In the genomic region with DNA sequence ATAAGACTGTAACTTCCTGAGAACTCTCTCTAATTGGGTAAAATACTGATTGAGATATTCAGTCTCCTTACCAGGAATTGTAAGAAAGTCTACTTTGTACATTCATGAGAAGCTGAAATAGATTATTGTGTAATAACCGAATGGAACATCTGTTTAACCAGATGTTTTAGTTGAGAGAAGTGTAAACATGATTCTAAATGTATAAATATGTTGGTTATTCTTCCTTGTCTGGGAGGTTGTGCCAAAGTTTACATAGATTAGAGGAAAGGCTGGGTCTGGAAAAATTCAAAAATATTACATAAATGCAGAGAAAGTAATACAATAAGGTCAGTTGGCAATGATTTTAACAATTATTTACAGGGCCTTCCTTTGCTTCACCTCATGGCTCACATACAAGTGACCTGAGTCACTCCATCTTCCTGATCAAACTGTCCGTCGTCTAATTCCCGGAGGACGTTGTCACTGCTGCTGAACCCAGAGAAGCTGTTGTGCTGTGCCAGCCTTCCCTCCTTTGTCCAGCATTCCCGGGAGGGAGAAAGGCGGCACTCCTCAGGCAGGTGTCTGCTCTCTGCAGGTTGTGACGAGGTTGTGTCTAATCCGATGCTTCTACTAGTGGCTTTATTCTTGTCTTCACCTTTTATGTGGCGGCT, we compare ENCODE assay signal across 13 cellular contexts. TPM values are rescaled to one million over a fixed set of nuclear protein-coding genes. Genes with fewer than 3 reads are reported as not detected.
DNase-seq lines count a peak whose midpoint lies in the region; ATAC-seq, FAIRE-seq and TF ChIP-seq lines count a peak whose summit lies in the region.
"Had no signal": no experiment of that assay in that cellular context is flagged by ENCODE, and none has a peak within 500 bp of the region (broad histone marks: within the 10 kb centered on the region; RNA-seq: fewer than 3 reads in every experiment).

No MANE protein-coding gene starts in this region.

- H2AK9ac ChIP-seq in IMR-90 (replicated peaks; ENCODE audit: low read depth, low read length, poor library complexity) = no peak overlapping the region

- H3K27ac ChIP-seq in IMR-90 (ENCODE audit: insufficient read depth, low read length) (peak overlapping the region; percentile 2; the same call in 1 of the 2 replicates), dorsolateral prefrontal cortex (peak overlapping the region in 46 of 59 donors; percentile 3 to 79 (median 36)), HepG2 (ENCODE audit: extremely low read length, insufficient read depth, low read length) (no peak overlapping the region), WERI-Rb-1 (no peak overlapping the region)

- 0 out of 2 replicates have a peak overlapping the region, but pooled peaks have one; percentile 37 for H2BK20ac ChIP-seq in IMR-90 (ENCODE audit: low read depth, low read length)

- TF ChIP-seq EP300 in HepG2 (IDR thresholded peaks at IDR 0.05; ENCODE audit: low read depth in 2 of 2, low read length in 2 of 2) (no peak), HepG2 (CRISPR knock-in tag; IDR thresholded peaks at IDR 0.05; ENCODE audit: borderline replicate concordance) (no peak)

- FAIRE-seq in HepG2 (lab: Jason Lieb, UNC) = no peak

- no peak overlapping the region for H3K14ac ChIP-seq in IMR-90 (replicated peaks; ENCODE audit: low read depth, low read length)

- H3K23ac ChIP-seq in IMR-90 (ENCODE audit: low read depth, low read length) = no peak overlapping the region

- H4K91ac ChIP-seq in IMR-90 (ENCODE audit: insufficient read depth, low read depth, low read length) = no peak overlapping the region

- no CpG with 5 or more reads among the region's 10 CpGs for WGBS in IMR-90 (ENCODE audit: extremely low coverage in 2 of 2, insufficient read length in 1 of 2), 2 experiments
- WGBS in HepG2 (ENCODE audit: low lambda C conversion rate) = 58% methylated on average over 10 of the region's 10 CpGs

- no peaks in the 10 kb centered on the region for H4K20me1 ChIP-seq in IMR-90 (ENCODE audit: insufficient read depth, low read length)
- no peaks in the 10 kb centered on the region for H4K20me1 ChIP-seq in HepG2 (ENCODE audit: insufficient read depth, low read length)

- H3K4ac ChIP-seq in IMR-90 (ENCODE audit: low read depth, low read length) = no peak overlapping the region

- peaks cover 4% of the 10 kb centered on the region for H3K9me3 ChIP-seq in IMR-90 (ENCODE audit: control insufficient read depth, insufficient read depth, low read length)
- peaks cover 26% of the 10 kb centered on the region for H3K9me3 ChIP-seq in HepG2 (ENCODE audit: low read length)
- H3K9me3 ChIP-seq in WERI-Rb-1 (ENCODE audit: severe bottlenecking) = peaks cover 9% of the 10 kb centered on the region

- no peaks in the 10 kb centered on the region for H3K79me2 ChIP-seq in HepG2 (ENCODE audit: insufficient read depth, low read length)

- no peak overlapping the region for H2BK120ac ChIP-seq in IMR-90 (ENCODE audit: low read depth, low read length)

- H2AFZ ChIP-seq in IMR-90 (replicated peaks; ENCODE audit: low read length, poor library complexity) (no peak overlapping the region), HepG2 (ENCODE audit: low read length) (no peak overlapping the region)

- TF ChIP-seq CTCF in IMR-90 (conservative IDR thresholded peaks at IDR 0.05; ENCODE audit: low read depth, low read length) = no peak
- TF ChIP-seq CTCF in dorsolateral prefrontal cortex (IDR thresholded peaks at IDR 0.05 in 54 of 56, conservative IDR thresholded peaks at IDR 0.05 in 2 of 56; ENCODE audit: low read depth in 1 of 56, partially characterized antibody in 56 of 56) = no peak
- no peak for TF ChIP-seq CTCF in HepG2 (CRISPR knock-in tag; IDR thresholded peaks at IDR 0.05)
- TF ChIP-seq CTCF in WERI-Rb-1 (IDR thresholded peaks at IDR 0.05; ENCODE audit: low read depth, low read length) = no peak

- ATAC-seq in IMR-90 (ENCODE audit: low read depth) (peak; percentile 58), HepG2 (peak; percentile 65), GM21423 (IDR thresholded peaks at IDR 0.05; ENCODE audit: unreplicated experiment) (no peak), GM21576 (IDR thresholded peaks at IDR 0.05; ENCODE audit: unreplicated experiment) (no peak)

- CTCF ChIA-PET in IMR-90 (lab: Yijun Ruan, JAX) = no interaction called here
- CTCF ChIA-PET in HepG2 (lab: Yijun Ruan, JAX; ENCODE audit: low intra/inter-chr PET ratio, low total read pairs) = no interaction called here

- POLR2A ChIA-PET in IMR-90 (lab: Charles Lee; ENCODE audit: unreplicated experiment) = interaction anchor here (0.5 kb wide), 1 partner anchor 16 kb away, joined by 3 read pairs; no protein-coding TSS in a partner anchor
- POLR2A ChIA-PET in HepG2 (lab: Yijun Ruan, JAX) = interaction anchor here (1.7 kb wide), 1 partner anchor 72 kb away, joined by 3 read pairs; the partner anchor contains the start of genes HSPD1 and HSPE1

- no peaks in the 10 kb centered on the region for H3K79me1 ChIP-seq in IMR-90 (ENCODE audit: low read depth in 1 of 2, low read length in 2 of 2)

- intact Hi-C loops in IMR-90 (cut with micrococcal nuclease) (no loop called here), dorsolateral prefrontal cortex (cut with DNase I) (no loop called here), HepG2 (cut with micrococcal nuclease; ENCODE audit: unreplicated experiment) (no loop called here)

- BruUV-seq in IMR-90 (replicated peaks; lab: Mats Ljungman, UMichigan) (no TSS peak), HepG2 (replicated peaks; lab: Mats Ljungman, UMichigan) (no TSS peak)

- H3K4me1 ChIP-seq in IMR-90 (ENCODE audit: control insufficient read depth, insufficient read depth, low read length) = peaks cover 7% of the 10 kb centered on the region; the same call in 1 of the 2 replicates
- peaks cover 18% of the 10 kb centered on the region for H3K4me1 ChIP-seq in HepG2 (ENCODE audit: insufficient read depth, low read length)

- no peak overlapping the region for H3K18ac ChIP-seq in IMR-90 (ENCODE audit: low read depth, low read length)

- H3K27me3 ChIP-seq in IMR-90 (ENCODE audit: control insufficient read depth, insufficient read depth, low read length) (no peaks in the 10 kb centered on the region), dorsolateral prefrontal cortex (no peaks in the 10 kb centered on the region), HepG2 (ENCODE audit: control insufficient read depth in 1 of 2, insufficient read depth in 2 of 2, low read length in 2 of 2) (no peaks in the 10 kb centered on the region), WERI-Rb-1 (ENCODE audit: insufficient read depth, low read depth, severe bottlenecking) (no peaks in the 10 kb centered on the region)

- in situ Hi-C loops in IMR-90 (cut with MboI; ENCODE audit: low sequenced_read_pairs) = no loop called here
- in situ Hi-C loops in HepG2 (cut with HindIII; ENCODE audit: extremely low pct_ligation_motif_present, low pct_unique_long_range_greater_than_20kb) = no loop called here

- no peak overlapping the region for H2BK15ac ChIP-seq in IMR-90 (ENCODE audit: low read depth, low read length)

- DNase-seq in DMS153 (lab: John Stamatoyannopoulos, UW) = peak; percentile 31
- peak; percentile 56 for DNase-seq in IMR-90
- no peak for DNase-seq in dorsolateral prefrontal cortex
- DNase-seq in HepG2 (ENCODE audit: low spot score) = peak; percentile 37
- no peak for DNase-seq in WERI-Rb-1
- DNase-seq in nucleus accumbens (lab: John Stamatoyannopoulos, UW) = no peak
- DNase-seq: Calu3; effector CD8-positive, alpha-beta T cell; NCI-H1048; stimulated activated CD8-positive, alpha-beta memory T cell treated with anti-CD3 and anti-CD28 coated beads, Interleukin-4, amount 100 ng/mL, for 48 hours; T-helper 1 cell had no signal

- TF ChIP-seq POLR2A in IMR-90 (IDR thresholded peaks at IDR 0.05; ENCODE audit: low read depth, low read length) (no peak), HepG2 (IDR thresholded peaks at IDR 0.05; ENCODE audit: insufficient read depth in 1 of 2, low read depth in 2 of 2, low read length in 2 of 2) (no peak)

- H3K36me3 ChIP-seq in IMR-90 (ENCODE audit: control insufficient read depth, insufficient read depth, low read length) = peaks cover 4% of the 10 kb centered on the region; the same call in 1 of the 2 replicates
- H3K36me3 ChIP-seq in HepG2 (replicated peaks in 1 of 2; ENCODE audit: control insufficient read depth in 1 of 2, insufficient read depth in 2 of 2, low read length in 2 of 2) = no peaks in the 10 kb centered on the region
- no peaks in the 10 kb centered on the region for H3K36me3 ChIP-seq in WERI-Rb-1

- peaks cover 4% of the 10 kb centered on the region; the same call in 1 of the 2 replicates for H3K9me1 ChIP-seq in IMR-90 (ENCODE audit: insufficient read depth, low read length)

- dilution Hi-C loops in IMR-90 (cut with HindIII; ENCODE audit: low sequenced_read_pairs, unreplicated experiment) = no loop called here

- no peak overlapping the region; the same call in 1 of the 2 replicates for H3K4me2 ChIP-seq in IMR-90 (ENCODE audit: low read depth, low read length)
- H3K4me2 ChIP-seq in HepG2 (ENCODE audit: low read depth, low read length) = no peak overlapping the region

- no peak overlapping the region for H3K9ac ChIP-seq in IMR-90 (ENCODE audit: low read depth, low read length)
- no peak overlapping the region for H3K9ac ChIP-seq in HepG2 (ENCODE audit: insufficient read depth, low read depth, low read length)

- no peak overlapping the region for H2BK5ac ChIP-seq in IMR-90 (ENCODE audit: low read depth, low read length, poor library complexity, severe bottlenecking)

- H3K4me3 ChIP-seq in IMR-90 (ENCODE audit: insufficient read depth, low read depth, low read length) (no peak overlapping the region), dorsolateral prefrontal cortex (no peak overlapping the region), HepG2 (replicated peaks in 1 of 3; ENCODE audit: insufficient read depth in 1 of 3, low read depth in 2 of 3, low read length in 3 of 3) (no peak overlapping the region), WERI-Rb-1 (ENCODE audit: low read depth, low read length) (no peak overlapping the region)

- peak overlapping the region; percentile 3; the same call in 1 of the 2 replicates for H2AK5ac ChIP-seq in IMR-90 (ENCODE audit: low read depth, low read length)

- no peak overlapping the region for H3K56ac ChIP-seq in IMR-90 (ENCODE audit: extremely low read depth, insufficient read depth, low read length)

- TF ChIP-seq RAD21 in IMR-90 (IDR thresholded peaks at IDR 0.05; ENCODE audit: low read length) (no peak), HepG2 (CRISPR knock-in tag; IDR thresholded peaks at IDR 0.05) (no peak)

- no peak overlapping the region for H4K5ac ChIP-seq in IMR-90 (ENCODE audit: low read depth, low read length)

- no peak overlapping the region for H4K8ac ChIP-seq in IMR-90 (ENCODE audit: low read depth in 2 of 2, low read length in 2 of 2)

RNA-seq across cellular contexts. Expression of gene MOB4, which starts 55.9 kb away (rescaled TPM):
- total RNA-seq in IMR-90 (2012; rRNA removed) (34.8 and 69.4 TPM in 2 replicates), dorsolateral prefrontal cortex (10 to 100 TPM; 12.8 to 47.5 (median 26.2) TPM), HepG2 (2016; rRNA removed; fragmentation: Illumina TruSeq; extraction: Trizol) (38.6 and 68.3 TPM in 2 replicates)
- polyA plus RNA-seq in IMR-90 (2012; rRNA removed) (29.3 and 36.0 TPM in 2 replicates), HepG2 (2011; rRNA removed) (21.6 and 35.7 TPM in 2 replicates)
- polyA plus RNA-seq in IMR-90 (2012; cell fraction: cytosol; rRNA removed) = 5.9 and 7.6 TPM in 2 replicates
- 1.5 and 8.2 TPM in 2 replicates for polyA plus RNA-seq in IMR-90 (2012; cell fraction: nucleus; rRNA removed; ENCODE audit: low replicate concordance)
- total RNA-seq in HepG2 (2016; cell fraction: cytosol; rRNA removed; fragmentation: Illumina TruSeq; extraction: Trizol; ENCODE audit: low read depth) = 9.3 and 12.1 TPM in 2 replicates
- 40.9 and 72.6 TPM in 2 replicates for total RNA-seq in HepG2 (2016; cell fraction: insoluble cytoplasmic fraction; rRNA removed; fragmentation: Illumina TruSeq; extraction: Trizol)
- 18.9 and 19.0 TPM in 2 replicates for total RNA-seq in HepG2 (2016; cell fraction: membrane; rRNA removed; fragmentation: Illumina TruSeq; extraction: Trizol)
- total RNA-seq in HepG2 (2016; cell fraction: nucleus; rRNA removed; fragmentation: Illumina TruSeq; extraction: Trizol) = 24.2 and 27.0 TPM in 2 replicates
- polyA plus RNA-seq in HepG2 (2011; cell fraction: cytosol; rRNA removed) = 14.7 and 22.7 TPM in 2 replicates
- 5.7 and 6.8 TPM in 2 replicates for polyA plus RNA-seq in HepG2 (2011; cell fraction: nucleus; rRNA removed)
- polyA plus RNA-seq in HepG2 (2012) = 35.0 and 42.6 TPM in 2 replicates
- polyA plus RNA-seq in HepG2 (2016; cell fraction: cytosol; fragmentation: Illumina TruSeq; extraction: Trizol; ENCODE audit: low read depth) = 4.4 and 4.5 TPM in 2 replicates
- polyA plus RNA-seq in HepG2 (2016; cell fraction: insoluble cytoplasmic fraction; fragmentation: Illumina TruSeq; extraction: Trizol; ENCODE audit: low read depth) = 81.1 and 90.4 TPM in 2 replicates
- 10.8 and 11.2 TPM in 2 replicates for polyA plus RNA-seq in HepG2 (2016; cell fraction: membrane; fragmentation: Illumina TruSeq; extraction: Trizol; ENCODE audit: low read depth)
- polyA plus RNA-seq in HepG2 (2016; cell fraction: nucleus; fragmentation: Illumina TruSeq; extraction: Trizol; ENCODE audit: insufficient read depth, low read depth) = 35.1 and 36.4 TPM in 2 replicates
- polyA minus RNA-seq in HepG2 (2011; rRNA and poly(A)+ RNA removed; ENCODE audit: low replicate concordance) = 4.3 and 6.0 TPM in 2 replicates
- polyA minus RNA-seq in HepG2 (2011; cell fraction: cytosol; rRNA and poly(A)+ RNA removed) = 19.6 and 25.8 TPM in 2 replicates
- polyA minus RNA-seq in HepG2 (2011; cell fraction: nucleus; rRNA and poly(A)+ RNA removed) = 30.6 and 35.3 TPM in 2 replicates

Comparison
In these comparisons a context has a peak if more than half of its experiments do, and no peak if none do; other contexts are left out.
1. DNase-seq: peak in DMS153 (single experiment), IMR-90 (single experiment) and HepG2 (single experiment); none in dorsolateral prefrontal cortex (0 of 10), WERI-Rb-1 (single experiment) and nucleus accumbens (0 of 56).
2. ATAC-seq: peak in IMR-90 (single experiment) and HepG2 (single experiment); none in GM21423 (single experiment) and GM21576 (single experiment).
3. H3K27ac ChIP-seq: peak in IMR-90 (single experiment) and dorsolateral prefrontal cortex (46 of 59); none in HepG2 (single experiment) and WERI-Rb-1 (single experiment).